In genomic region chr16:782766-783403, GRCh38 we compare ENCODE assay signal across 20 cellular contexts. TPM values are rescaled to one million over a fixed set of nuclear protein-coding genes. Genes with fewer than 3 reads are reported as not detected.
A peak's percentile ranks its signal among the peaks of the same experiment; 100 is the strongest.
DNase-seq lines count a peak whose midpoint lies in the region; ATAC-seq and TF ChIP-seq lines count a peak whose summit lies in the region.
"Had no signal": no experiment of that assay in that cellular context is flagged by ENCODE, and none has a peak within 500 bp of the region (broad histone marks: within the 10 kb centered on the region; RNA-seq: fewer than 3 reads in every experiment).

No MANE protein-coding gene starts in this region.

- TF ChIP-seq CTCF in SK-N-SH (IDR thresholded peaks at IDR 0.05), result no peak
- TF ChIP-seq CTCF in neural crest cell (conservative IDR thresholded peaks at IDR 0.05), result no peak

- H3K9me2 ChIP-seq in SK-N-SH, result no peaks in the 10 kb centered on the region

- CTCF ChIA-PET in SK-N-SH (lab: Yijun Ruan, JAX), result interaction anchor here (1.8 to 8.9 kb wide), 4 partner anchors 39 to 73 kb away, joined by 5 to 127 read pairs (median 24); partner anchors contain the start of genes CIAO3 and METRN

- H3K36me3 ChIP-seq in SK-N-SH (replicated peaks in 1 of 2; ENCODE audit: control insufficient read depth in 1 of 2, insufficient read depth in 2 of 2, low read length in 1 of 2), result peaks cover 0 to 10% of the 10 kb centered on the region in 2 experiments

- no peak overlapping the region for H2AFZ ChIP-seq in SK-N-SH (ENCODE audit: low read depth)

- no peaks in the 10 kb centered on the region for H3K27me3 Mint-ChIP-seq in neural crest cell (ENCODE audit: low read depth)
- H3K27me3 Mint-ChIP-seq: activated CD4-positive, alpha-beta T cell treated with anti-CD3 and anti-CD28 coated beads for 36 hours had no signal

- no peak overlapping the region for H3K4me2 ChIP-seq in SK-N-SH

- H3K9me3 ChIP-seq in SK-N-SH, result no peaks in the 10 kb centered on the region
- H3K9me3 ChIP-seq: MG63, psoas muscle had no signal

- peaks cover 15% of the 10 kb centered on the region for H3K79me2 ChIP-seq in SK-N-SH (ENCODE audit: insufficient read depth)

- H3K4me1 ChIP-seq in SK-N-SH (ENCODE audit: control insufficient read depth in 1 of 2, insufficient read depth in 2 of 2, low read depth in 1 of 2, low read length in 1 of 2), result peaks cover 0 to 18% of the 10 kb centered on the region in 2 experiments; a peak in 1 of 4 replicates

- peak overlapping the region; percentile 41 for H3K4me3 Mint-ChIP-seq in neural crest cell
- H3K4me3 Mint-ChIP-seq: activated CD4-positive, alpha-beta T cell treated with anti-CD3 and anti-CD28 coated beads for 36 hours; CD4-positive, alpha-beta memory T cell; effector memory CD8-positive, alpha-beta T cell; T-helper 2 cell treated with Interferon-gamma antibody and Interleukin-4, amounts not matched to agents 5 μg/mL and 100 μg/mL, for 36 hours had no signal

- peaks cover 20% of the 10 kb centered on the region; the same call in 1 of the 2 replicates for H4K20me1 ChIP-seq in SK-N-SH (ENCODE audit: insufficient read depth)

- TF ChIP-seq RAD21 in SK-N-SH (IDR thresholded peaks at IDR 0.05; ENCODE audit: low read length), result no peak

- 24% methylated on average over 21 of the region's 36 CpGs for WGBS in SK-N-SH (ENCODE audit: low lambda C conversion rate)

- no peaks in the 10 kb centered on the region for H3F3A ChIP-seq in SK-N-SH (replicated peaks; ENCODE audit: insufficient read depth)

- H3K27me3 ChIP-seq in SK-N-SH (ENCODE audit: insufficient read depth), result peaks cover 17% of the 10 kb centered on the region; the same call in 1 of the 2 replicates

- H3K9me3 Mint-ChIP-seq in neural crest cell, result no peaks in the 10 kb centered on the region
- H3K9me3 Mint-ChIP-seq: CD4-positive, alpha-beta memory T cell; effector memory CD8-positive, alpha-beta T cell; T-helper 2 cell treated with Interferon-gamma antibody and Interleukin-4, amounts not matched to agents 5 μg/mL and 100 μg/mL, for 36 hours had no signal

- no peak for ATAC-seq in HG03175 (IDR thresholded peaks at IDR 0.05; ENCODE audit: unreplicated experiment)
- ATAC-seq in HG03108 (IDR thresholded peaks at IDR 0.05; ENCODE audit: unreplicated experiment), result no peak
- ATAC-seq: activated CD4-positive, alpha-beta T cell treated with anti-CD3 and anti-CD28 coated beads for 36 hours; effector memory CD8-positive, alpha-beta T cell; psoas muscle had no signal

- H3K27ac ChIP-seq in SK-N-SH (ENCODE audit: low read depth in 2 of 2, low read length in 1 of 2), result no peak overlapping the region
- H3K27ac ChIP-seq: 22Rv1, psoas muscle had no signal

- H3K4me1 Mint-ChIP-seq in neural crest cell, result no peaks in the 10 kb centered on the region

- TF ChIP-seq EP300 in SK-N-SH (IDR thresholded peaks at IDR 0.05; ENCODE audit: borderline replicate concordance in 1 of 2, low read depth in 1 of 2, low read length in 1 of 2), result no peak

- H3K4me3 ChIP-seq in SK-N-SH (ENCODE audit: low read depth in 2 of 2, low read length in 1 of 2), result no peak overlapping the region
- H3K4me3 ChIP-seq: MG63, psoas muscle had no signal

- POLR2A ChIA-PET in SK-N-SH (lab: Yijun Ruan, JAX), result interaction anchor here (0.6 to 1.4 kb wide), 3 partner anchors 63 to 67 kb away, joined by 3 to 4 read pairs (median 3); no protein-coding TSS in a partner anchor

- no peak overlapping the region for H3K9ac ChIP-seq in SK-N-SH

- H3K36me3 Mint-ChIP-seq in neural crest cell (ENCODE audit: low read depth), result no peaks in the 10 kb centered on the region

- no peak overlapping the region for H3K27ac Mint-ChIP-seq in neural crest cell (ENCODE audit: unreplicated experiment)
- H3K27ac Mint-ChIP-seq: activated CD4-positive, alpha-beta T cell treated with anti-CD3 and anti-CD28 coated beads for 36 hours; CD4-positive, alpha-beta memory T cell; effector memory CD8-positive, alpha-beta T cell; T-helper 2 cell treated with Interferon-gamma antibody and Interleukin-4, amounts not matched to agents 5 μg/mL and 100 μg/mL, for 36 hours had no signal

- DNase-seq in DMS 273 (lab: John Stamatoyannopoulos, UW; ENCODE audit: unreplicated experiment) (peak; percentile 69), DMS 273 treated with DMSO at 0.1 percent for 48 hours (lab: John Stamatoyannopoulos, UW) (no peak), NCI-H1417 treated with DMSO at 0.1 percent for 48 hours (lab: John Stamatoyannopoulos, UW) (peak; percentile 47), SK-N-SH (peak; percentile 72), neural crest cell (ENCODE audit: low read depth, low spot score) (no peak), C1 segment of cervical spinal cord (lab: John Stamatoyannopoulos, UW) (no peak)
- DNase-seq: activated CD4-positive, alpha-beta T cell treated with anti-CD3 and anti-CD28 coated beads for 36 hours; CD4-positive, alpha-beta memory T cell; effector memory CD8-positive, alpha-beta T cell; MG63; psoas muscle; stimulated activated CD4-positive, alpha-beta T cell treated with anti-CD3 and anti-CD28 coated beads, Interleukin-12 subunit alpha, Interleukin-12 subunit beta, amount 100 ng/mL, for 4 hours had no signal

TF ChIP-seq in SK-N-SH, 30 proteins besides CTCF, POLR2A, EP300 and RAD21:
- TF ChIP-seq REST (IDR thresholded peaks at IDR 0.05; ENCODE audit: low read depth, low read length) (no peak), CHD2 (IDR thresholded peaks at IDR 0.05; ENCODE audit: low read length, partially characterized antibody) (no peak), RXRA (IDR thresholded peaks at IDR 0.05; ENCODE audit: borderline replicate concordance, low read depth) (no peak), FOXJ3 (CRISPR knock-in tag; IDR thresholded peaks at IDR 0.05) (no peak), NFIC (IDR thresholded peaks at IDR 0.05; ENCODE audit: borderline replicate concordance) (no peak), TAF1 (IDR thresholded peaks at IDR 0.05; ENCODE audit: borderline replicate concordance, low read depth, low read length) (no peak), POLR2AphosphoS5 (IDR thresholded peaks at IDR 0.05; ENCODE audit: low read depth, low read length) (no peak), GABPA (IDR thresholded peaks at IDR 0.05; ENCODE audit: low read depth) (no peak), ZBTB33 (IDR thresholded peaks at IDR 0.05; ENCODE audit: borderline replicate concordance, low read depth) (no peak)

RNA-seq across cellular contexts. Expression of gene RPUSD1, which starts 5.3 kb away (rescaled TPM):
- 27.7 and 29.9 TPM in 2 replicates for polyA plus RNA-seq in SK-N-SH (2012; rRNA removed)
- 9.5 and 17.8 TPM in 2 replicates for polyA plus RNA-seq in SK-N-SH (2012; cell fraction: cytosol; rRNA removed)
- polyA plus RNA-seq in SK-N-SH (2012; cell fraction: nucleus; rRNA removed), result 65.7 and 84.7 TPM in 2 replicates
- total RNA-seq in neural crest cell, result 36.1 and 36.8 TPM in 2 replicates

RNA-seq across cellular contexts. Expression of gene CHTF18, which starts 5.5 kb away (rescaled TPM):
- polyA plus RNA-seq in SK-N-SH (2012; rRNA removed), result 17.7 and 18.0 TPM in 2 replicates
- 2.9 and 4.9 TPM in 2 replicates for polyA plus RNA-seq in SK-N-SH (2012; cell fraction: cytosol; rRNA removed)
- 109 and 165 TPM in 2 replicates for polyA plus RNA-seq in SK-N-SH (2012; cell fraction: nucleus; rRNA removed)
- total RNA-seq in neural crest cell, result 156 and 169 TPM in 2 replicates

RNA-seq across cellular contexts. Expression of gene GNG13, which starts 17.6 kb away (rescaled TPM):
- polyA plus RNA-seq in SK-N-SH (2012; rRNA removed), result not detected in 2 replicates
- 0.05 TPM in 2 replicates for polyA plus RNA-seq in SK-N-SH (2012; cell fraction: cytosol; rRNA removed)
- 0.05 and 0.09 TPM in 2 replicates for polyA plus RNA-seq in SK-N-SH (2012; cell fraction: nucleus; rRNA removed)
- not detected in 2 replicates for total RNA-seq in neural crest cell
- total RNA-seq: activated CD4-positive, alpha-beta T cell treated with anti-CD3 and anti-CD28 coated beads for 36 hours; CD4-positive, alpha-beta memory T cell; HT1080; liver; psoas muscle; RPMI7951; subcutaneous adipose tissue had no signal
- polyA plus RNA-seq: CD4-positive, alpha-beta memory T cell; liver; psoas muscle had no signal

RNA-seq across cellular contexts. Expression of gene MSLN, which starts 22.4 kb away (rescaled TPM):
- polyA plus RNA-seq in SK-N-SH (2012; rRNA removed), result 0.02 and 0.19 TPM in 2 replicates
- 0.04 and 0.07 TPM in 2 replicates for polyA plus RNA-seq in SK-N-SH (2012; cell fraction: cytosol; rRNA removed)
- 0.64 and 1.0 TPM in 2 replicates for polyA plus RNA-seq in SK-N-SH (2012; cell fraction: nucleus; rRNA removed)
- total RNA-seq in neural crest cell, result not detected in 2 replicates
- total RNA-seq: activated CD4-positive, alpha-beta T cell treated with anti-CD3 and anti-CD28 coated beads for 36 hours; CD4-positive, alpha-beta memory T cell; HT1080; RPMI7951 had no signal
- polyA plus RNA-seq: CD4-positive, alpha-beta memory T cell had no signal

RNA-seq across cellular contexts. Expression of gene CIAO3, which starts 42.1 kb away (rescaled TPM):
- 14.4 TPM in 2 replicates for polyA plus RNA-seq in SK-N-SH (2012; rRNA removed)
- polyA plus RNA-seq in SK-N-SH (2012; cell fraction: cytosol; rRNA removed), result 5.1 and 8.7 TPM in 2 replicates
- polyA plus RNA-seq in SK-N-SH (2012; cell fraction: nucleus; rRNA removed), result 53.0 and 67.9 TPM in 2 replicates
- 42.1 and 45.9 TPM in 2 replicates for total RNA-seq in neural crest cell

Comparison
In these comparisons a context has a peak if more than half of its experiments do, and no peak if none do; other contexts are left out.
1. DNase-seq: peak in DMS 273 (single experiment), NCI-H1417 treated with DMSO at 0.1 percent for 48 hours (single experiment) and SK-N-SH (single experiment); none in DMS 273 treated with DMSO at 0.1 percent for 48 hours (single experiment), neural crest cell (single experiment) and C1 segment of cervical spinal cord (0 of 14).